In genomic region chr17:78411241-78411855, GRCh38 we compare ENCODE assay signal across 12 cellular contexts. TPM values are rescaled to one million over a fixed set of nuclear protein-coding genes. Genes with fewer than 3 reads are reported as not detected.
A peak's percentile ranks its signal among the peaks of the same experiment; 100 is the strongest.
DNase-seq lines count a peak whose midpoint lies in the region; ATAC-seq, FAIRE-seq and TF ChIP-seq lines count a peak whose summit lies in the region.
"Had no signal": no experiment of that assay in that cellular context is flagged by ENCODE, and none has a peak within 500 bp of the region (broad histone marks: within the 10 kb centered on the region; RNA-seq: fewer than 3 reads in every experiment).

No MANE protein-coding gene starts in this region.

- no peaks in the 10 kb centered on the region for H3K27me3 ChIP-seq in H1 (replicated peaks in 1 of 4; ENCODE audit: control insufficient read depth in 3 of 4, extremely low read depth in 1 of 4, insufficient read depth in 3 of 4, low read length in 3 of 4)
- H3K27me3 ChIP-seq in upper lobe of right lung = no peaks in the 10 kb centered on the region
- no peaks in the 10 kb centered on the region for H3K27me3 ChIP-seq in PC-3 (ENCODE audit: low read length)
- no peaks in the 10 kb centered on the region for H3K27me3 ChIP-seq in brain microvascular endothelial cell (replicated peaks)

- H3K36me3 ChIP-seq in H1 (ENCODE audit: control insufficient read depth in 2 of 4, insufficient read depth in 4 of 4, low read length in 3 of 4) (peaks cover 0 to 13% (median 6%) of the 10 kb centered on the region in 4 experiments; a peak in 3 of 8 replicates), mucosa of descending colon (ENCODE audit: low read depth) (peaks cover 5% of the 10 kb centered on the region), upper lobe of right lung (peaks cover 8% of the 10 kb centered on the region), PC-3 (ENCODE audit: low read depth, low read length) (peaks cover 28% of the 10 kb centered on the region), brain microvascular endothelial cell (replicated peaks) (peaks cover 12% of the 10 kb centered on the region)

- TF ChIP-seq POLR2A in H1 (IDR thresholded peaks at IDR 0.05; ENCODE audit: control extremely low read depth in 1 of 2, low read depth in 2 of 2, low read length in 2 of 2) = no peak

- FAIRE-seq in H1 (lab: Jason Lieb, UNC) = no peak

- no peaks in the 10 kb centered on the region for H3K36me3 Mint-ChIP-seq in activated naive CD4-positive, alpha-beta T cell treated with anti-CD3 and anti-CD28 coated beads, Interleukin-2, amount 50 U/mL, for 24 hours
- H3K36me3 Mint-ChIP-seq: naive B cell had no signal

- no peak overlapping the region for H3K4me2 ChIP-seq in H1 (ENCODE audit: insufficient read depth in 1 of 2, low read depth in 2 of 2, low read length in 2 of 2)
- no peak overlapping the region for H3K4me2 ChIP-seq in PC-3 (ENCODE audit: low read length)

- H4K5ac ChIP-seq in H1 (ENCODE audit: insufficient read length, low read depth, low read length) = no peak overlapping the region

- intact Hi-C loops in mucosa of descending colon (cut with DNase I, micrococcal nuclease) (no loop called here), upper lobe of right lung (cut with DNase I) (no loop called here), PC-3 (cut with micrococcal nuclease) (no loop called here)

- H2BK15ac ChIP-seq in H1 (ENCODE audit: low read length) = no peak overlapping the region

- H3K56ac ChIP-seq in H1 (replicated peaks; ENCODE audit: insufficient read length, low read depth, low read length) = no peak overlapping the region

- ATAC-seq in mucosa of descending colon (peak; percentile 53), upper lobe of right lung (no peak), PC-3 (no peak)

- no peaks in the 10 kb centered on the region for H3K9me2 ChIP-seq in PC-3 (replicated peaks; ENCODE audit: low read length)

- H3K4me1 Mint-ChIP-seq in activated naive CD4-positive, alpha-beta T cell treated with anti-CD3 and anti-CD28 coated beads, Interleukin-2, amount 50 U/mL, for 24 hours = peaks cover 72% of the 10 kb centered on the region

- H3K9me3 Mint-ChIP-seq in activated naive CD4-positive, alpha-beta T cell treated with anti-CD3 and anti-CD28 coated beads, Interleukin-2, amount 50 U/mL, for 24 hours = no peaks in the 10 kb centered on the region
- H3K9me3 Mint-ChIP-seq: naive B cell had no signal

- H3K27ac ChIP-seq in H1 (ENCODE audit: low read depth, low read length) (no peak overlapping the region), upper lobe of right lung (peak overlapping the region; percentile 83), PC-3 (ENCODE audit: low read length) (no peak overlapping the region), brain microvascular endothelial cell (no peak overlapping the region)

- H3K79me1 ChIP-seq in H1 (ENCODE audit: low read depth, low read length) = peaks cover 31% of the 10 kb centered on the region

- CTCF ChIA-PET in H1 (lab: Charles Lee; ENCODE audit: partially characterized antibody) = interaction anchor here (0.9 to 2.7 kb wide), 13 partner anchors 15 to 163 kb away, joined by 3 to 18 read pairs (median 5); no protein-coding TSS in a partner anchor
- CTCF ChIA-PET in PC-3 (lab: Charles Lee) = no interaction called here

- TF ChIP-seq RAD21 in H1 (IDR thresholded peaks at IDR 0.05 in 1 of 2, conservative IDR thresholded peaks at IDR 0.05 in 1 of 2; ENCODE audit: low read depth in 2 of 2, low read length in 2 of 2) = no peak

- H2BK12ac ChIP-seq in H1 (ENCODE audit: low read depth, low read length) = no peak overlapping the region

- DNase-seq in activated naive CD4-positive, alpha-beta T cell (lab: John Stamatoyannopoulos, UW) = no peak
- no peak for DNase-seq in H1 (ENCODE audit: low read depth in 1 of 2, low spot score in 2 of 2)
- DNase-seq in mucosa of descending colon = peak; percentile 73 to 79 (median 79)
- DNase-seq in upper lobe of right lung = no peak
- DNase-seq in PC-3 = no peak
- DNase-seq in inferior parietal cortex (ENCODE audit: extremely low spot score) = no peak
- no peak for DNase-seq in brain microvascular endothelial cell
- DNase-seq: activated T-cell treated with anti-CD3 and anti-CD28 coated beads, Interleukin-2, amount 50 U/mL, for 48 hours; naive B cell; NK-92 treated with Interleukin-12 subunit alpha and Interleukin-12 subunit beta, amount 100 ng/mL, for 24 hours; stimulated activated CD4-positive, alpha-beta T cell treated with anti-CD3 and anti-CD28 coated beads, Interleukin-2, amount 100 ng/mL, for 48 hours had no signal

- no peak overlapping the region; the same call in 1 of the 2 replicates for H3K18ac ChIP-seq in H1 (ENCODE audit: extremely low read depth, low read length)

- no peak overlapping the region for H2AFZ ChIP-seq in H1 (ENCODE audit: low read length)
- H2AFZ ChIP-seq in PC-3 (ENCODE audit: low read length) = no peak overlapping the region

- H3K4me3 ChIP-seq in H1 (ENCODE audit: extremely low read depth in 1 of 4, insufficient read depth in 2 of 4, low read depth in 3 of 4, low read length in 4 of 4) = no peak overlapping the region
- H3K4me3 ChIP-seq in mucosa of descending colon = no peak overlapping the region
- H3K4me3 ChIP-seq in upper lobe of right lung = no peak overlapping the region
- no peak overlapping the region for H3K4me3 ChIP-seq in PC-3 (ENCODE audit: low read length)
- H3K4me3 ChIP-seq in brain microvascular endothelial cell (ENCODE audit: low read depth, low read length) = no peak overlapping the region

- no peak overlapping the region for H2BK120ac ChIP-seq in H1 (replicated peaks; ENCODE audit: low read depth, low read length)

- no peak overlapping the region for H3K14ac ChIP-seq in H1 (ENCODE audit: insufficient read length)

- peaks cover 3 to 80% of the 10 kb centered on the region in 2 experiments; a peak in 3 of 4 replicates for H3K79me2 ChIP-seq in H1 (ENCODE audit: control insufficient read depth in 1 of 2, insufficient read depth in 2 of 2, low read length in 2 of 2)
- peaks cover 59% of the 10 kb centered on the region for H3K79me2 ChIP-seq in PC-3 (ENCODE audit: low read length)

- no peaks in the 10 kb centered on the region for H3F3A ChIP-seq in PC-3 (ENCODE audit: low read length, unreplicated experiment)

- no peak overlapping the region for H3K23ac ChIP-seq in H1 (ENCODE audit: insufficient read length)

- H3K27ac Mint-ChIP-seq in activated naive CD4-positive, alpha-beta T cell treated with anti-CD3 and anti-CD28 coated beads, Interleukin-2, amount 50 U/mL, for 24 hours = peak overlapping the region; percentile 66
- H3K27ac Mint-ChIP-seq: naive B cell had no signal

- POLR2A ChIA-PET in H1 (lab: Charles Lee; ENCODE audit: partially characterized antibody) = interaction anchor here (1.1 to 2.3 kb wide), 3 partner anchors 10 to 31 kb away, joined by 3 to 5 read pairs (median 3); no protein-coding TSS in a partner anchor
- POLR2A ChIA-PET in PC-3 (lab: Charles Lee; ENCODE audit: unreplicated experiment) = no interaction called here

- no peak overlapping the region for H3K4me3 Mint-ChIP-seq in activated naive CD4-positive, alpha-beta T cell treated with anti-CD3 and anti-CD28 coated beads, Interleukin-2, amount 50 U/mL, for 24 hours

- no peak overlapping the region for H4K91ac ChIP-seq in H1 (replicated peaks; ENCODE audit: insufficient read length, low read length)

- in situ Hi-C loops in brain microvascular endothelial cell (cut with HindIII; ENCODE audit: low pct_ligation_motif_present, low sequenced_read_pairs) = no loop called here

- H3K9ac ChIP-seq in H1 (replicated peaks in 1 of 4; ENCODE audit: extremely low read depth in 1 of 4, low read depth in 3 of 4, low read length in 3 of 4) (no peak overlapping the region), PC-3 (ENCODE audit: low read length) (no peak overlapping the region)

- no peaks in the 10 kb centered on the region for H3K23me2 ChIP-seq in H1 (ENCODE audit: low read depth, low read length)

- no peak for TF ChIP-seq EP300 in H1 (IDR thresholded peaks at IDR 0.05; ENCODE audit: borderline replicate concordance in 1 of 2, low read depth in 2 of 2, low read length in 2 of 2)

- TF ChIP-seq CTCF in H1 (IDR thresholded peaks at IDR 0.05; ENCODE audit: control extremely low read depth in 1 of 3, insufficient read depth in 1 of 3, low read depth in 1 of 3, low read length in 3 of 3) = no peak
- no peak for TF ChIP-seq CTCF in mucosa of descending colon (IDR thresholded peaks at IDR 0.05)
- TF ChIP-seq CTCF in upper lobe of right lung (IDR thresholded peaks at IDR 0.05) = no peak
- no peak for TF ChIP-seq CTCF in PC-3 (conservative IDR thresholded peaks at IDR 0.05; ENCODE audit: low read depth, low read length)
- TF ChIP-seq CTCF in brain microvascular endothelial cell (IDR thresholded peaks at IDR 0.05; ENCODE audit: low read depth, low read length, missing control alignments) = no peak

- H3K9me3 ChIP-seq in H1 (ENCODE audit: insufficient read depth in 2 of 2, low read depth in 1 of 2, low read length in 1 of 2) (no peaks in the 10 kb centered on the region), mucosa of descending colon (no peaks in the 10 kb centered on the region), upper lobe of right lung (no peaks in the 10 kb centered on the region), PC-3 (ENCODE audit: low read length) (no peaks in the 10 kb centered on the region)

- no peaks in the 10 kb centered on the region for H3K27me3 Mint-ChIP-seq in activated naive CD4-positive, alpha-beta T cell treated with anti-CD3 and anti-CD28 coated beads, Interleukin-2, amount 50 U/mL, for 24 hours
- H3K27me3 Mint-ChIP-seq: naive B cell had no signal

- no TSS peak for BruUV-seq in PC-3 (replicated peaks; lab: Mats Ljungman, UMichigan)

- WGBS in H1 (ENCODE audit: extremely low coverage in 1 of 2, insufficient coverage in 1 of 2, insufficient read length in 1 of 2, insufficient replicate concordance in 2 of 2, low coverage in 1 of 2, low lambda C conversion rate in 2 of 2, missing lambda C conversion rate in 1 of 2), 2 experiments = 93% methylated on average over 17 of the region's 17 CpGs; no CpG with 5 or more reads in 1 of the 2 experiments

- peaks cover 41 to 62% of the 10 kb centered on the region in 2 experiments for H4K20me1 ChIP-seq in H1 (replicated peaks in 1 of 2; ENCODE audit: control insufficient read depth in 1 of 2, insufficient read depth in 2 of 2, low read length in 2 of 2)
- peaks cover 35% of the 10 kb centered on the region for H4K20me1 ChIP-seq in PC-3 (ENCODE audit: low read length)

- H2BK5ac ChIP-seq in H1 (ENCODE audit: low read depth, low read length) = no peak overlapping the region; the same call in 1 of the 2 replicates

- no peak overlapping the region for H2AK5ac ChIP-seq in H1 (ENCODE audit: low read depth, low read length)

- no peak overlapping the region for H2BK20ac ChIP-seq in H1 (ENCODE audit: low read length)

- no peak overlapping the region for H3K4ac ChIP-seq in H1 (replicated peaks; ENCODE audit: insufficient read length, low read depth, low read length)

- H4K8ac ChIP-seq in H1 (ENCODE audit: extremely low read depth, insufficient read depth, low read length) = peak overlapping the region; percentile 81; the same call in 1 of the 2 replicates

- H3K4me1 ChIP-seq in H1 (replicated peaks in 1 of 4; ENCODE audit: control insufficient read depth in 3 of 4, insufficient read depth in 4 of 4, low read length in 3 of 4) (peaks cover 0 to 23% (median 11%) of the 10 kb centered on the region in 4 experiments; a peak in 5 of 7 replicates), mucosa of descending colon (ENCODE audit: low read depth) (peaks cover 73% of the 10 kb centered on the region), upper lobe of right lung (peaks cover 90% of the 10 kb centered on the region), PC-3 (ENCODE audit: insufficient read depth, low read length) (peaks cover 15% of the 10 kb centered on the region)

RNA-seq across cellular contexts. Expression of gene PGS1, which starts 32.9 kb away (rescaled TPM):
- total RNA-seq in H1 (2021; fragmentation: NEBNext Ultra II Directional; extraction: Animal tissue kit (Norgen Biotek cat#: 25700)) = 56.7 and 60.0 TPM in 2 replicates
- 46.7 and 69.3 TPM in 2 replicates for polyA plus RNA-seq in H1 (2011; rRNA removed)
- 69.5 TPM for polyA plus RNA-seq in H1 (2011; cell fraction: cytosol; rRNA removed)
- polyA plus RNA-seq in H1 (2011; cell fraction: nucleus; rRNA removed) = 180 TPM
- polyA plus RNA-seq in H1 (2012, experiment 1 of 2) = 38.8 to 53.2 TPM (median 48.6 TPM) in 4 replicates
- 42.4 TPM for polyA plus RNA-seq in H1 (2012, experiment 2 of 2)
- polyA plus RNA-seq in H1 (2013, experiment 1 of 2) = 34.5 TPM
- polyA plus RNA-seq in H1 (2013, experiment 2 of 2) = 33.4 TPM
- 49.7 and 65.7 TPM in 2 replicates for polyA minus RNA-seq in H1 (2011; rRNA and poly(A)+ RNA removed)
- polyA minus RNA-seq in H1 (2011; cell fraction: cytosol; rRNA and poly(A)+ RNA removed) = 37.5 TPM
- polyA minus RNA-seq in H1 (2011; cell fraction: nucleus; rRNA and poly(A)+ RNA removed) = 62.2 TPM
- 10 to 100 TPM; 36.2 to 54.3 (median 48.8) TPM for total RNA-seq in mucosa of descending colon
- 95.5 TPM for total RNA-seq in upper lobe of right lung
- 40.6 and 47.0 TPM in 2 replicates for total RNA-seq in PC-3 (2014; rRNA removed)

RNA-seq across cellular contexts. Expression of gene SOCS3, which starts 51.5 kb away (rescaled TPM):
- total RNA-seq in H1 (2021; fragmentation: NEBNext Ultra II Directional; extraction: Animal tissue kit (Norgen Biotek cat#: 25700)) = 47.9 and 49.4 TPM in 2 replicates
- 10.1 and 15.2 TPM in 2 replicates for polyA plus RNA-seq in H1 (2011; rRNA removed)
- polyA plus RNA-seq in H1 (2011; cell fraction: cytosol; rRNA removed) = 13.5 TPM
- 33.4 TPM for polyA plus RNA-seq in H1 (2011; cell fraction: nucleus; rRNA removed)
- polyA plus RNA-seq in H1 (2012, experiment 1 of 2) = 13.7 to 17.9 TPM (median 15.6 TPM) in 4 replicates
- 21.7 TPM for polyA plus RNA-seq in H1 (2012, experiment 2 of 2)
- 28.0 TPM for polyA plus RNA-seq in H1 (2013, experiment 1 of 2)
- polyA plus RNA-seq in H1 (2013, experiment 2 of 2) = 27.0 TPM
- polyA minus RNA-seq in H1 (2011; rRNA and poly(A)+ RNA removed) = 7.3 and 11.0 TPM in 2 replicates
- 17.7 TPM for polyA minus RNA-seq in H1 (2011; cell fraction: cytosol; rRNA and poly(A)+ RNA removed)
- polyA minus RNA-seq in H1 (2011; cell fraction: nucleus; rRNA and poly(A)+ RNA removed) = 14.3 TPM
- total RNA-seq in mucosa of descending colon = 10 to 100 TPM; 21.9 to 41.3 (median 23.2) TPM
- 82.0 TPM for total RNA-seq in upper lobe of right lung
- total RNA-seq in PC-3 (2014; rRNA removed) = 103 and 125 TPM in 2 replicates

Comparison
In these comparisons a context has a peak if more than half of its experiments do, and no peak if none do; other contexts are left out.
1. DNase-seq: peak in mucosa of descending colon (3 of 3); none in activated naive CD4-positive, alpha-beta T cell (0 of 4), H1 (0 of 2), upper lobe of right lung (single experiment), PC-3 (single experiment), inferior parietal cortex (single experiment) and brain microvascular endothelial cell (single experiment).